8 cellular contexts compared by ENCODE assay signal in the genomic region with DNA sequence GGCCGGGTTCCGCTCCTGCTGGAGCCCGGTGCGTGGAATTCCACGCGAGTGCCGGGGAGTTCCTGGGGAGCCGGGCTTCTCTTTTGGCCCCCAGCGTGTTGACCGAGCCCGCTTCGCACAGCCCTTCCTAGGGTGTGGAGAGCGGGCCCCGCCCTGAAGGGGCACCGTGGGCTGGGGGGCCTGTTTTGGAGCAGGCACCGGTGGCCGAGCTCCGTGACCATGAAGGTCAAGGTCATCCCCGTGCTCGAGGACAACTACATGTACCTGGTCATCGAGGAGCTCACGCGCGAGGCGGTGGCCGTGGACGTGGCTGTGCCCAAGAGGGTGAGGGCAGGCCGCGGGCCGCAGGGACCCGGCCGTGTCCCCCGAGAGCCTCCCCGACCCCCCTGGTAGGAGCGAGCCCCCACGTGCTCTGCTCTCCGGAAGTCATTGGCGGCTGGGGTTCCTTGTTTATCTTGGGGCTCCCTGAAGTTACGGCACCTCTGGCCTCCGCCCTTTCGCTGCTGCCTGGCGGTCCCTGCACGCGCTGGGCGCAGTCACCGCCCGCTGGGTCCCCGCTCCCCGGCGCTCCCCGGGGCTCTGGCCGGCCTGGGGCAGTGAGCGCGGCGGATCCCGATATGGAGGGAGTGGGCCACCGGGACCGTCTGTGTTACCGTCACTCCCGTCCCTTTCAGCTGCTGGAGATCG. TPM values are rescaled to one million over a fixed set of nuclear protein-coding genes. Genes with fewer than 3 reads are reported as not detected.
DNase-seq lines count a peak whose midpoint lies in the region; ATAC-seq and TF ChIP-seq lines count a peak whose summit lies in the region.

No MANE protein-coding gene starts in this region.

- H3K36me3 ChIP-seq in left ventricle myocardium inferior: peaks cover 13% of the 10 kb centered on the region

- H3K4me1 Mint-ChIP-seq in stimulated activated effector memory CD8-positive, alpha-beta T cell treated with anti-CD3 and anti-CD28 coated beads, Interleukin-12 subunit alpha, Interleukin-12 subunit beta, amount 100 ng/mL, for 72 hours: peaks cover 5% of the 10 kb centered on the region

- H3K9me3 Mint-ChIP-seq in stimulated activated effector memory CD8-positive, alpha-beta T cell treated with anti-CD3 and anti-CD28 coated beads, Interleukin-12 subunit alpha, Interleukin-12 subunit beta, amount 100 ng/mL, for 72 hours: no peaks in the 10 kb centered on the region

- H3K27ac Mint-ChIP-seq in stimulated activated effector memory CD8-positive, alpha-beta T cell treated with anti-CD3 and anti-CD28 coated beads, Interleukin-12 subunit alpha, Interleukin-12 subunit beta, amount 100 ng/mL, for 72 hours: no peak overlapping the region

- H3K4me1 ChIP-seq in left ventricle myocardium inferior: peaks cover 27% of the 10 kb centered on the region

- peak; percentile 11 for ATAC-seq in stimulated activated effector memory CD8-positive, alpha-beta T cell treated with anti-CD3 and anti-CD28 coated beads, Interleukin-12 subunit alpha, Interleukin-12 subunit beta, amount 100 ng/mL, for 72 hours
- ATAC-seq in HG02938 (IDR thresholded peaks at IDR 0.05; ENCODE audit: unreplicated experiment) (no peak), HG03196 (IDR thresholded peaks at IDR 0.05; ENCODE audit: unreplicated experiment) (no peak)

- peak overlapping the region; percentile 75 for H3K4me3 ChIP-seq in left ventricle myocardium inferior

- DNase-seq in HCEC 1CT (peak; percentile 42), left ventricle myocardium inferior (no peak), dermis blood vessel endothelial cell (no peak)
- peak; percentile 49 for DNase-seq in activated CD4-positive, CD25-positive, alpha-beta regulatory T cell treated with anti-CD3 and anti-CD28 coated beads, Interleukin-2, amount 50 U/mL, for 72 hours
- peak in 1 of 2 donors; percentile 81 for DNase-seq in stimulated activated effector memory CD8-positive, alpha-beta T cell treated with anti-CD3 and anti-CD28 coated beads, Interleukin-12 subunit alpha, Interleukin-12 subunit beta, amount 100 ng/mL, for 72 hours (ENCODE audit: low spot score in 2 of 2)

- H3K4me3 Mint-ChIP-seq in stimulated activated effector memory CD8-positive, alpha-beta T cell treated with anti-CD3 and anti-CD28 coated beads, Interleukin-12 subunit alpha, Interleukin-12 subunit beta, amount 100 ng/mL, for 72 hours: peak overlapping the region; percentile 65

- no peaks in the 10 kb centered on the region for H3K9me3 ChIP-seq in left ventricle myocardium inferior (replicated peaks)

- H3K36me3 Mint-ChIP-seq in stimulated activated effector memory CD8-positive, alpha-beta T cell treated with anti-CD3 and anti-CD28 coated beads, Interleukin-12 subunit alpha, Interleukin-12 subunit beta, amount 100 ng/mL, for 72 hours: peaks cover 9% of the 10 kb centered on the region

- peaks cover 26% of the 10 kb centered on the region for H3K27me3 ChIP-seq in left ventricle myocardium inferior (ENCODE audit: low read depth)

- H3K27ac ChIP-seq in C4-2B (peak overlapping the region; percentile 100), left ventricle myocardium inferior (replicated peaks) (no peak overlapping the region)

- intact Hi-C loops in left ventricle myocardium inferior (cut with micrococcal nuclease): no loop called here

- TF ChIP-seq CTCF in C4-2B (conservative IDR thresholded peaks at IDR 0.05) (no peak), left ventricle myocardium inferior (IDR thresholded peaks at IDR 0.05; ENCODE audit: borderline replicate concordance) (no peak)

RNA-seq across cellular contexts. Expression of gene HAGHL, which starts 0.5 kb away (rescaled TPM):
- total RNA-seq in left ventricle myocardium inferior (12.0 TPM), dermis blood vessel endothelial cell (5.1 and 6.3 TPM in 2 replicates)

RNA-seq across cellular contexts. Expression of gene CCDC78, which starts 1.2 kb away (rescaled TPM):
- total RNA-seq in left ventricle myocardium inferior: 0.49 TPM
- 0.34 and 0.65 TPM in 2 replicates for total RNA-seq in dermis blood vessel endothelial cell

RNA-seq across cellular contexts. Expression of gene ANTKMT, which starts 6.5 kb away (rescaled TPM):
- total RNA-seq in left ventricle myocardium inferior (30.7 TPM), dermis blood vessel endothelial cell (25.5 and 47.5 TPM in 2 replicates)

RNA-seq across cellular contexts. Expression of gene METRN, which starts 12.5 kb away (rescaled TPM):
- 62.5 TPM for total RNA-seq in left ventricle myocardium inferior
- 34.9 and 41.7 TPM in 2 replicates for total RNA-seq in dermis blood vessel endothelial cell

RNA-seq across cellular contexts. Expression of gene CIAO3, which starts 13.4 kb away (rescaled TPM):
- total RNA-seq in left ventricle myocardium inferior (30.3 TPM), dermis blood vessel endothelial cell (34.6 and 42.4 TPM in 2 replicates)

Comparison
In these comparisons a context has a peak if more than half of its experiments do, and no peak if none do; other contexts are left out.
1. DNase-seq: peak in HCEC 1CT (single experiment) and activated CD4-positive, CD25-positive, alpha-beta regulatory T cell treated with anti-CD3 and anti-CD28 coated beads, Interleukin-2, amount 50 U/mL, for 72 hours (single experiment); none in left ventricle myocardium inferior (single experiment) and dermis blood vessel endothelial cell (single experiment).